Comparison of ENCODE assay signal across 32 cellular contexts in genomic region chr5:136185974-136186373, GRCh38. TPM values are rescaled to one million over a fixed set of nuclear protein-coding genes. Genes with fewer than 3 reads are reported as not detected.
"Had no signal": no experiment of that assay in that cellular context is flagged by ENCODE, and none has a peak within 500 bp of the region (broad histone marks: within the 10 kb centered on the region; RNA-seq: fewer than 3 reads in every experiment).

No MANE protein-coding gene starts in this region.

- H3K4me1 Mint-ChIP-seq: activated CD4-positive, alpha-beta T cell treated with anti-CD3 and anti-CD28 coated beads, Interleukin-2, amount 10 ng/mL, durations not matched to agents 7 days and 5 days; activated T-helper 17 cell treated with anti-CD3 and anti-CD28 coated beads, Interleukin-2, amount 50 U/mL, for 72 hours; brain; central memory CD8-positive, alpha-beta T cell; T-cell had no signal

- ATAC-seq: activated T-helper 17 cell treated with anti-CD3 and anti-CD28 coated beads, Interleukin-2, amount 50 U/mL, for 72 hours; Right ventricle myocardium inferior; T-cell had no signal

- FAIRE-seq: astrocyte had no signal

- H3K27ac ChIP-seq: SK-N-MC had no signal

- DNase-seq: activated CD4-positive, alpha-beta memory T cell treated with anti-CD3 and anti-CD28 coated beads for 36 hours; activated CD4-positive, alpha-beta T cell treated with anti-CD3 and anti-CD28 coated beads, Interleukin-2, amount 10 ng/mL, durations not matched to agents 7 days and 5 days; activated CD4-positive, CD25-positive, alpha-beta regulatory T cell; activated gamma-delta T cell; activated naive CD4-positive, alpha-beta T cell treated with anti-CD3 and anti-CD28 coated beads for 36 hours; activated T-cell treated with anti-CD3 and anti-CD28 coated beads for 4 hours; activated T-cell treated with anti-CD3 and anti-CD28 coated beads, Interleukin-2, amount 50 U/mL, for 48 hours; amygdala; KG1; NCI-H1048; NCI-H146; NCI-H187 treated with DMSO at 0.1 percent for 48 hours; NCI-H2107; NCI-H2171 treated with DMSO at 0.1 percent for 48 hours; NCI-H226; NCI-H526 treated with DMSO at 0.1 percent for 48 hours; NCI-H82; T-cell had no signal

- H3K4me3 ChIP-seq: SK-N-MC had no signal

- H3K9me3 Mint-ChIP-seq: activated CD4-positive, alpha-beta memory T cell treated with anti-CD3 and anti-CD28 coated beads for 36 hours; activated CD4-positive, alpha-beta T cell treated with anti-CD3 and anti-CD28 coated beads, Interleukin-2, amount 10 ng/mL, durations not matched to agents 7 days and 5 days; activated naive CD4-positive, alpha-beta T cell treated with anti-CD3 and anti-CD28 coated beads for 36 hours; activated T-helper 17 cell treated with anti-CD3 and anti-CD28 coated beads, Interleukin-2, amount 50 U/mL, for 72 hours; brain; central memory CD8-positive, alpha-beta T cell; T-cell had no signal

- H3K27ac Mint-ChIP-seq: activated CD4-positive, alpha-beta memory T cell treated with anti-CD3 and anti-CD28 coated beads for 36 hours; activated CD4-positive, alpha-beta T cell treated with anti-CD3 and anti-CD28 coated beads, Interleukin-2, amount 10 ng/mL, durations not matched to agents 7 days and 5 days; activated naive CD4-positive, alpha-beta T cell treated with anti-CD3 and anti-CD28 coated beads for 36 hours; activated naive CD8-positive, alpha-beta T cell; activated T-helper 17 cell treated with anti-CD3 and anti-CD28 coated beads, Interleukin-2, amount 50 U/mL, for 72 hours; brain; T-cell had no signal

- H3K36me3 Mint-ChIP-seq: activated naive CD8-positive, alpha-beta T cell had no signal

- H3K4me3 Mint-ChIP-seq: activated CD4-positive, alpha-beta memory T cell treated with anti-CD3 and anti-CD28 coated beads for 36 hours; activated CD4-positive, alpha-beta T cell treated with anti-CD3 and anti-CD28 coated beads, Interleukin-2, amount 10 ng/mL, durations not matched to agents 7 days and 5 days; activated naive CD4-positive, alpha-beta T cell treated with anti-CD3 and anti-CD28 coated beads for 36 hours; activated naive CD8-positive, alpha-beta T cell; activated T-helper 17 cell treated with anti-CD3 and anti-CD28 coated beads, Interleukin-2, amount 50 U/mL, for 72 hours; central memory CD8-positive, alpha-beta T cell; T-cell had no signal

RNA-seq across cellular contexts. Expression of gene SMIM32, which starts 7.0 kb away (rescaled TPM):
- total RNA-seq: activated CD4-positive, alpha-beta memory T cell treated with anti-CD3 and anti-CD28 coated beads for 36 hours; activated CD4-positive, alpha-beta T cell treated with anti-CD3 and anti-CD28 coated beads, Interleukin-2, amount 10 ng/mL, durations not matched to agents 7 days and 5 days; activated CD8-positive, alpha-beta memory T cell treated with anti-CD3 and anti-CD28 coated beads for 36 hours; activated naive CD4-positive, alpha-beta T cell treated with anti-CD3 and anti-CD28 coated beads for 36 hours; activated T-helper 17 cell treated with anti-CD3 and anti-CD28 coated beads, Interleukin-2, amount 50 U/mL, for 72 hours; LHCN-M2; M059J; NCI-H460; OCI-LY7; Right ventricle myocardium inferior; RPMI7951; T-cell; T-helper 2 cell treated with Interferon-gamma antibody and Interleukin-4, amounts not matched to agents 100 ng/mL and 5 ng/mL, for 36 hours had no signal
